In genomic region chr11:77910828-77911227, GRCh38 we compare ENCODE assay signal across 7 cellular contexts.
DNase-seq lines count a peak whose midpoint lies in the region; ATAC-seq and TF ChIP-seq lines count a peak whose summit lies in the region.
"Not testable (repeated sequence)": the region's sequence is repeated elsewhere in the genome, so short reads cannot be mapped to it uniquely, and the experiment has no call there.

No MANE protein-coding gene starts in this region.

- peak overlapping the region; percentile 91 for H3K27ac Mint-ChIP-seq in osteocyte (ENCODE audit: unreplicated experiment)

- H3K9me3 Mint-ChIP-seq in osteocyte (ENCODE audit: unreplicated experiment) = not testable (repeated sequence)

- H3K9me3 ChIP-seq in ascending aorta = not testable (repeated sequence)

- not testable (repeated sequence) for H3K4me3 Mint-ChIP-seq in osteocyte (ENCODE audit: unreplicated experiment)

- H3K4me3 ChIP-seq in AG04449 (ENCODE audit: low read depth, low read length); ascending aorta; choroid plexus epithelial cell (ENCODE audit: low read depth, low read length): not testable (repeated sequence)

- not testable (repeated sequence) for H3K4me1 ChIP-seq in ascending aorta

- POLR2A ChIA-PET in AG04449 (lab: Yijun Ruan, JAX) = not testable (repeated sequence)

- not testable (repeated sequence) for H3K27me3 ChIP-seq in ascending aorta

- H3K36me3 ChIP-seq in ascending aorta = not testable (repeated sequence)

- intact Hi-C loops in ascending aorta (cut with DNase I); left colon (cut with DNase I, micrococcal nuclease): not testable (repeated sequence)

- not testable (repeated sequence) for H3K27me3 Mint-ChIP-seq in osteocyte (ENCODE audit: unreplicated experiment)

- CTCF ChIA-PET in AG04449 (lab: Yijun Ruan, JAX) = not testable (repeated sequence)

- peak overlapping the region; percentile 33 to 67 for H3K27ac ChIP-seq in ascending aorta

- TF ChIP-seq CTCF in AG04449 (IDR thresholded peaks at IDR 0.05; ENCODE audit: insufficient read depth, low read length, missing control alignments); ascending aorta (IDR thresholded peaks at IDR 0.05); choroid plexus epithelial cell (conservative IDR thresholded peaks at IDR 0.05; ENCODE audit: low read depth, low read length); osteocyte (IDR thresholded peaks at IDR 0.05): not testable (repeated sequence)

- H3K36me3 Mint-ChIP-seq in osteocyte (ENCODE audit: unreplicated experiment) = peaks cover 13% of the 10 kb centered on the region

- peak; percentile 40 for DNase-seq in AG04449 (ENCODE audit: low read depth, low spot score)
- DNase-seq in GM04504 (ENCODE audit: low read depth) = peak; percentile 28
- DNase-seq in NCI-H2171 treated with DMSO at 0.1 percent for 48 hours (lab: John Stamatoyannopoulos, UW) = peak; percentile 48
- not testable (repeated sequence) for DNase-seq in ascending aorta (ENCODE audit: low spot score in 2 of 2); left colon; osteocyte (ENCODE audit: extremely low spot score, unreplicated experiment)
- DNase-seq in choroid plexus epithelial cell (ENCODE audit: low read depth) = peak; percentile 68

- peak; percentile 21 for ATAC-seq in left colon

- H3K4me1 Mint-ChIP-seq in osteocyte (ENCODE audit: unreplicated experiment) = peaks cover 41% of the 10 kb centered on the region
